Comparison of ENCODE assay signal across 8 cellular contexts in genomic region chr19:19342086-19343015, GRCh38. TPM values are rescaled to one million over a fixed set of nuclear protein-coding genes. Genes with fewer than 3 reads are reported as not detected.
DNase-seq lines count a peak whose midpoint lies in the region; ATAC-seq and TF ChIP-seq lines count a peak whose summit lies in the region.

No MANE protein-coding gene starts in this region.

- no peak overlapping the region for H3K27ac ChIP-seq in upper lobe of right lung

- TF ChIP-seq POLR2A in GM19193 (IDR thresholded peaks at IDR 0.05; ENCODE audit: extremely low read depth, insufficient read depth, insufficient read length) (peak; percentile 19), lower leg skin (IDR thresholded peaks at IDR 0.05) (no peak)

- H3K4me3 ChIP-seq in kidney epithelial cell (ENCODE audit: low read depth, low read length) (no peak overlapping the region), upper lobe of right lung (no peak overlapping the region), lower leg skin (ENCODE audit: low read depth, poor library complexity, severe bottlenecking) (no peak overlapping the region)

- no peaks in the 10 kb centered on the region for H3K9me3 Mint-ChIP-seq in brain

- H3K36me3 ChIP-seq in kidney epithelial cell (ENCODE audit: control insufficient read depth, insufficient read depth, low read length) (peaks cover 14% of the 10 kb centered on the region), upper lobe of right lung (peaks cover 99% of the 10 kb centered on the region)

- DNase-seq in AG08395 (ENCODE audit: low spot score) = peak; percentile 86
- peak; percentile 63 to 83 for DNase-seq in NCI-H526 (lab: John Stamatoyannopoulos, UW)
- DNase-seq in kidney epithelial cell (ENCODE audit: low read depth) = no peak
- DNase-seq in upper lobe of right lung = peak; percentile 84
- no peak for DNase-seq in lower leg skin (ENCODE audit: low spot score in 2 of 2)

- WGBS in lower leg skin, 2 donors = 63 to 81% methylated on average over 18 of the region's 28 CpGs

- no peaks in the 10 kb centered on the region for H3K4me1 Mint-ChIP-seq in brain

- no peak overlapping the region for H3K27ac Mint-ChIP-seq in brain

- no peaks in the 10 kb centered on the region for H3K9me3 ChIP-seq in upper lobe of right lung

- no peak overlapping the region for H3K4me3 Mint-ChIP-seq in brain

- TF ChIP-seq CTCF in brain (conservative IDR thresholded peaks at IDR 0.05) (peak; percentile 66 to 92), kidney epithelial cell (IDR thresholded peaks at IDR 0.05; ENCODE audit: insufficient read depth, low read length, poor library complexity, severe bottlenecking) (peak; percentile 93), upper lobe of right lung (IDR thresholded peaks at IDR 0.05) (peak; percentile 75), lower leg skin (IDR thresholded peaks at IDR 0.05) (no peak)

- ATAC-seq in upper lobe of right lung = peak; percentile 84
- ATAC-seq in activated CD4-positive, CD25-positive, alpha-beta regulatory T cell treated with anti-CD3 and anti-CD28 coated beads, Interleukin-2, amount 50 U/mL, for 24 hours = no peak

- H3K27me3 ChIP-seq in kidney epithelial cell (ENCODE audit: control insufficient read depth, insufficient read depth, low read length) (no peaks in the 10 kb centered on the region), upper lobe of right lung (no peaks in the 10 kb centered on the region)

- peaks cover 47% of the 10 kb centered on the region for H3K36me3 Mint-ChIP-seq in brain

- intact Hi-C loops in upper lobe of right lung (cut with DNase I) = no loop called here
- intact Hi-C loops in lower leg skin (cut with DNase I; ENCODE audit: low total_unique reads) = loop anchor here (5.0 kb wide), 1 partner anchor 195 kb away; no protein-coding TSS in a partner anchor

- no peaks in the 10 kb centered on the region for H3K4me1 ChIP-seq in upper lobe of right lung

- H3K27me3 Mint-ChIP-seq in brain = no peaks in the 10 kb centered on the region

RNA-seq across cellular contexts. Expression of gene MAU2, which starts 21.7 kb away (rescaled TPM):
- 26.9 TPM for polyA plus RNA-seq in brain (ENCODE audit: insufficient read depth, low read depth, low replicate concordance)
- total RNA-seq in kidney epithelial cell (28.2 and 31.7 TPM in 2 replicates), upper lobe of right lung (60.5 TPM), lower leg skin (100 to 1,000 TPM in 1 of 4 donors, 10 to 100 TPM in 3; 57.5 to 100 (median 69.8) TPM)

RNA-seq across cellular contexts. Expression of gene SUGP1, which starts 22.0 kb away (rescaled TPM):
- polyA plus RNA-seq in brain (ENCODE audit: insufficient read depth, low read depth, low replicate concordance) = 52.3 TPM
- total RNA-seq in kidney epithelial cell (44.0 and 47.9 TPM in 2 replicates), upper lobe of right lung (40.1 TPM), lower leg skin (10 to 100 TPM; 16.1 to 40.2 (median 39.0) TPM)

Comparison
In these comparisons a context has a peak if more than half of its experiments do, and no peak if none do; other contexts are left out.
1. DNase-seq: peak in AG08395 (single experiment), NCI-H526 (2 of 2) and upper lobe of right lung (single experiment); none in kidney epithelial cell (single experiment) and lower leg skin (0 of 2).
2. CTCF ChIP-seq: peak in brain (2 of 2), kidney epithelial cell (single experiment) and upper lobe of right lung (single experiment); none in lower leg skin (0 of 3).